Comparison of ENCODE assay signal across 18 cellular contexts in the genomic region with DNA sequence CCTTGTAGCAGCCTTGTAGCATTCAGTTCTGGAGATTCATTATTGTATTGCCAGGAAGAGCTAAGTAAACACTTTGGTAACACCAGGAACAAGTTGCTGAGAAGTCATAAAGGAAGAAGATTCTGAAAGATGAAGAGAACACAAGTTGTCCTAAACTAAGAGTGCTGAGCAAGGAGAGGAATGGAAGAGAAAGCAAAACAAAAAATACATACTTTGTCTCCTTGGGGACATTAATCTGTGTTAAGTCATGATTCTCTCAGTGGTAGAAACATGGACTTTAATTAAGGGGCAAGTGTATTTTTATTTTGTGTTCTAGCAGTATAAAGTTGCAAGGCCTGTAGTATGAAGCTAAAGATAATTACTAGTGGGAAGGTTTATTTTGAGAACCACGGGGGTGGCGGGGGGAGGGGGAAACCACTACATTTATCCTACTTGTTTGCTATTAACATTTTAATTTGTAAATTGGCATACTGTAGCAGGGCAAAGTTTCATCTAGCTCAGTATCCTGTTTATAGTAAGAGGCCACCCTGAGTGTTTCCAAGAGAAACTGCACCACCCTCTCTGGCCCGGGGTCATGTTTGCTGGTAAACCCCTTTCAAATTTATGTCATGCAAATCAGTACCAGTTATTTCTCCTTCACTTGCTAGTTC.
DNase-seq lines count a peak whose midpoint lies in the region; ATAC-seq and TF ChIP-seq lines count a peak whose summit lies in the region.
"Had no signal": no experiment of that assay in that cellular context is flagged by ENCODE, and none has a peak within 500 bp of the region (broad histone marks: within the 10 kb centered on the region; RNA-seq: fewer than 3 reads in every experiment).

No MANE protein-coding gene starts in this region.

- H3K9ac ChIP-seq in skeletal muscle tissue (ENCODE audit: low read depth in 1 of 3, low read length in 3 of 3) = no peak overlapping the region

- no peaks in the 10 kb centered on the region for H3K27me3 ChIP-seq in skeletal muscle tissue (ENCODE audit: control insufficient read depth in 3 of 3, insufficient read depth in 3 of 3, low read length in 3 of 3)
- no peaks in the 10 kb centered on the region for H3K27me3 ChIP-seq in ascending aorta
- H3K27me3 ChIP-seq: left lung, upper lobe of right lung had no signal

- H3K36me3 ChIP-seq in skeletal muscle tissue (ENCODE audit: control insufficient read depth in 3 of 3, insufficient read depth in 3 of 3, low read length in 3 of 3) (no peaks in the 10 kb centered on the region), ascending aorta (no peaks in the 10 kb centered on the region)

- intact Hi-C loops in ascending aorta (cut with DNase I) = no loop called here

- H3K4me3 ChIP-seq in skeletal muscle tissue (ENCODE audit: low read length in 3 of 3) (no peak overlapping the region), ascending aorta (no peak overlapping the region)
- H3K4me3 ChIP-seq: A549, left lung, upper lobe of right lung had no signal

- no peak for DNase-seq in activated T-cell treated with anti-CD3 and anti-CD28 coated beads, Interleukin-2, amount 50 U/mL, for 72 hours
- DNase-seq in activated T-cell treated with anti-CD3 and anti-CD28 coated beads for 4 hours (no peak), chondrocyte (ENCODE audit: low spot score) (no peak), ascending aorta (ENCODE audit: low spot score in 2 of 2) (no peak), cortex of kidney (lab: John Stamatoyannopoulos, UW) (no peak)
- DNase-seq: activated CD8-positive, alpha-beta T cell treated with anti-CD3 and anti-CD28 coated beads for 36 hours; foreskin melanocyte; left lung; naive B cell; NCI-H748 treated with DMSO at 0.1 percent for 48 hours; stimulated activated naive CD4-positive, alpha-beta T cell treated with Interleukin-2 at 50 U/mL for 16 hours; upper lobe of right lung had no signal

- no peaks in the 10 kb centered on the region for H3K27me3 Mint-ChIP-seq in activated T-cell treated with anti-CD3 and anti-CD28 coated beads, Interleukin-2, amount 50 U/mL, for 72 hours (ENCODE audit: low read depth)
- H3K27me3 Mint-ChIP-seq in chondrocyte (ENCODE audit: low read depth) = no peaks in the 10 kb centered on the region
- H3K27me3 Mint-ChIP-seq: activated CD8-positive, alpha-beta T cell treated with anti-CD3 and anti-CD28 coated beads for 36 hours; central memory CD8-positive, alpha-beta T cell; naive B cell had no signal

- H3K27ac ChIP-seq in skeletal muscle tissue (ENCODE audit: low read depth, low read length) = peak overlapping the region; percentile 46
- no peak overlapping the region for H3K27ac ChIP-seq in ascending aorta
- H3K27ac ChIP-seq: A549, left lung, upper lobe of right lung had no signal

- H3K9me3 Mint-ChIP-seq in activated T-cell treated with anti-CD3 and anti-CD28 coated beads, Interleukin-2, amount 50 U/mL, for 72 hours = peaks cover 0 to 2% of the 10 kb centered on the region in 2 donors
- peaks cover 12% of the 10 kb centered on the region for H3K9me3 Mint-ChIP-seq in chondrocyte (ENCODE audit: low read depth)
- H3K9me3 Mint-ChIP-seq: activated CD8-positive, alpha-beta T cell treated with anti-CD3 and anti-CD28 coated beads for 36 hours; central memory CD8-positive, alpha-beta T cell had no signal

- TF ChIP-seq CTCF in chondrocyte (IDR thresholded peaks at IDR 0.05) (no peak), ascending aorta (IDR thresholded peaks at IDR 0.05) (no peak)

- H3K27ac Mint-ChIP-seq in activated T-cell treated with anti-CD3 and anti-CD28 coated beads, Interleukin-2, amount 50 U/mL, for 72 hours = peak overlapping the region; percentile 55
- peak overlapping the region; percentile 39 for H3K27ac Mint-ChIP-seq in chondrocyte (ENCODE audit: unreplicated experiment)
- H3K27ac Mint-ChIP-seq: activated CD8-positive, alpha-beta T cell treated with anti-CD3 and anti-CD28 coated beads for 36 hours; CD14-positive monocyte had no signal

- H3K4me1 Mint-ChIP-seq in activated T-cell treated with anti-CD3 and anti-CD28 coated beads, Interleukin-2, amount 50 U/mL, for 72 hours (ENCODE audit: low read depth) = no peaks in the 10 kb centered on the region
- H3K4me1 Mint-ChIP-seq in chondrocyte (ENCODE audit: low read depth) = peaks cover 8% of the 10 kb centered on the region
- H3K4me1 Mint-ChIP-seq: CD14-positive monocyte; central memory CD8-positive, alpha-beta T cell had no signal

- peaks cover 9 to 13% of the 10 kb centered on the region in 2 donors for H3K36me3 Mint-ChIP-seq in activated T-cell treated with anti-CD3 and anti-CD28 coated beads, Interleukin-2, amount 50 U/mL, for 72 hours (ENCODE audit: insufficient read depth in 2 of 2)
- H3K36me3 Mint-ChIP-seq in chondrocyte (ENCODE audit: low read depth) = peaks cover 3% of the 10 kb centered on the region

- H3K4me3 Mint-ChIP-seq in activated T-cell treated with anti-CD3 and anti-CD28 coated beads, Interleukin-2, amount 50 U/mL, for 72 hours = no peak overlapping the region
- no peak overlapping the region for H3K4me3 Mint-ChIP-seq in chondrocyte (ENCODE audit: unreplicated experiment)
- H3K4me3 Mint-ChIP-seq: activated CD8-positive, alpha-beta T cell treated with anti-CD3 and anti-CD28 coated beads for 36 hours; CD14-positive monocyte; central memory CD8-positive, alpha-beta T cell had no signal

- ATAC-seq in activated T-cell treated with anti-CD3 and anti-CD28 coated beads, Interleukin-2, amount 50 U/mL, for 72 hours (replicated peaks in 1 of 2) = no peak
- ATAC-seq in HG03045 (IDR thresholded peaks at IDR 0.05; ENCODE audit: unreplicated experiment) (peak; percentile 49), GM19397 (IDR thresholded peaks at IDR 0.05; ENCODE audit: unreplicated experiment) (no peak)
- ATAC-seq: A549; activated CD8-positive, alpha-beta T cell treated with anti-CD3 and anti-CD28 coated beads for 36 hours; left lung; upper lobe of right lung had no signal

- no peaks in the 10 kb centered on the region for H3K4me1 ChIP-seq in skeletal muscle tissue (ENCODE audit: control insufficient read depth in 3 of 3, insufficient read depth in 3 of 3, low read length in 3 of 3)
- peaks cover 3 to 8% of the 10 kb centered on the region in 2 donors for H3K4me1 ChIP-seq in ascending aorta

- H3K9me3 ChIP-seq in skeletal muscle tissue (ENCODE audit: control insufficient read depth in 3 of 3, low read length in 3 of 3) = no peaks in the 10 kb centered on the region
- peaks cover 0 to 12% of the 10 kb centered on the region in 2 donors for H3K9me3 ChIP-seq in ascending aorta
- H3K9me3 ChIP-seq: A549, upper lobe of right lung had no signal
